ENCODE assay signal across 23 cellular contexts in the genomic region with DNA sequence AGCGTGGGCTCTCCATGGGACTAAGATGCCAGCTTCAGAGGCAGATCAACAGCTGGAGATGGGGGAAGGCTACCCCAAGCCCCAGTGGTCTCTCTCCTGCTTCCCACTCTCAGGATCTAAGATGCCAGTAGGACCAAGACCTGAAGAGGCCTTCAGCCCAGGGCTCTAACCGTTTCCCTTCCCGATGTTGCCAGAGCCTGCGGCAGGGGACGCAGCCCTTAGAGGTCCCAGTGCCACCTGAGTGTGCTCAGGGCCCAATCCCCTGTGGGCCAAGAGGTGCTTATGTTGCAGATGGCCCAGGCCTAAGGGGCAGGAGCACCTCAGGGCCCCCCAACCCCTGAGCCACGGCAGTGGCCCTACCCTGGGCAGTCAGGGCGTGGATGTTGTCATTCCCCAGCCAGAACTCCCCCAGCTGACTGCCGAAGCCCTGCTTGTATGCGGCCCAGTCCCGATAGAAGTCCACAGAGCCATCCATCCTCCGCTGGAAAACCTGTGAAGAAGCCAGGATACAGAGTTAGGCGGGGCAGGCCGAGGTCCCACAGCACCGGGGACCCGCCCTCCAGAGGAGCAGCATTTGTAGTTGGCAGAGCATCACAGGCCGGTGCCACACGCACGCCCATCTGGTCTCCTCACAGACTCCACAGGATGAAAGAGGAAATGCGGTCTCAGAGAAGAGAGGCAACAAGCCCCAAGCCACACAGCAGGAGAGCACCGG. TPM values are rescaled to one million over a fixed set of nuclear protein-coding genes. Genes with fewer than 3 reads are reported as not detected.
DNase-seq lines count a peak whose midpoint lies in the region; ATAC-seq, FAIRE-seq and TF ChIP-seq lines count a peak whose summit lies in the region.
"Had no signal": no experiment of that assay in that cellular context is flagged by ENCODE, and none has a peak within 500 bp of the region (broad histone marks: within the 10 kb centered on the region; RNA-seq: fewer than 3 reads in every experiment).

No MANE protein-coding gene starts in this region.

- H3K9me3 ChIP-seq in A549 = no peaks in the 10 kb centered on the region
- H3K9me3 ChIP-seq: MG63 had no signal

- WGBS in A549 (ENCODE audit: missing lambda C conversion rate) = 52% methylated on average over 15 of the region's 20 CpGs

- DNase-seq in A549 (ENCODE audit: low read depth in 1 of 2, low spot score in 1 of 2) (no peak), H7 (peak; percentile 38), islet precursor cell (peak; percentile 41), osteocyte (ENCODE audit: extremely low spot score, unreplicated experiment) (peak; percentile 80), SIG-M5 (lab: John Stamatoyannopoulos, UW) (no peak)
- DNase-seq: ACHN, C1 segment of cervical spinal cord, DND-41, HFFc6, Kasumi-1, MG63, NCI-H1048, NCI-H1436 treated with DMSO at 0.1 percent for 48 hours, NCI-H2081, NCI-H82, OCI-M1, Right ventricle myocardium superior had no signal

- H3K36me3 Mint-ChIP-seq in osteocyte (ENCODE audit: unreplicated experiment) = no peaks in the 10 kb centered on the region

- H3K4me2 ChIP-seq in A549 = no peak overlapping the region

- H3K4me1 Mint-ChIP-seq in osteocyte (ENCODE audit: unreplicated experiment) = no peaks in the 10 kb centered on the region

- no peak overlapping the region for H3K27ac ChIP-seq in A549
- H3K27ac ChIP-seq: SK-N-MC had no signal

- ATAC-seq in A549 = peak; percentile 10 to 35; a peak in 3 of 6 replicates
- no peak for ATAC-seq in HG03469 (IDR thresholded peaks at IDR 0.05; ENCODE audit: unreplicated experiment)
- ATAC-seq in GM18502 (IDR thresholded peaks at IDR 0.05; ENCODE audit: poor library complexity, unreplicated experiment) = no peak

- H3K9me3 Mint-ChIP-seq in osteocyte (ENCODE audit: unreplicated experiment) = no peaks in the 10 kb centered on the region
- H3K9me3 Mint-ChIP-seq: HFFc6 had no signal

- no peak overlapping the region for H3K4me3 Mint-ChIP-seq in osteocyte (ENCODE audit: unreplicated experiment)
- H3K4me3 Mint-ChIP-seq: HFFc6 had no signal

- no peak for TF ChIP-seq EP300 in A549 (IDR thresholded peaks at IDR 0.05)

- CTCF ChIA-PET in A549 (lab: Yijun Ruan, JAX) = no interaction called here

- TF ChIP-seq CTCF in A549 (IDR thresholded peaks at IDR 0.05) (no peak), osteocyte (IDR thresholded peaks at IDR 0.05) (no peak)

- H3K27me3 ChIP-seq in H7 (ENCODE audit: control insufficient read depth, insufficient read depth, low read length) = no peaks in the 10 kb centered on the region
- H3K27me3 ChIP-seq: MG63 had no signal

- no peak overlapping the region for H3K27ac Mint-ChIP-seq in osteocyte (ENCODE audit: unreplicated experiment)
- H3K27ac Mint-ChIP-seq: HFFc6 had no signal

- H3K27me3 Mint-ChIP-seq in osteocyte (ENCODE audit: unreplicated experiment) = peaks cover 36% of the 10 kb centered on the region

- no peak for TF ChIP-seq POLR2A in A549 (IDR thresholded peaks at IDR 0.05; ENCODE audit: low read length)

- FAIRE-seq in A549 (lab: Jason Lieb, UNC) = no peak
- FAIRE-seq: H54 had no signal

- no peak for TF ChIP-seq RAD21 in A549 (conservative IDR thresholded peaks at IDR 0.05 in 1 of 2, IDR thresholded peaks at IDR 0.05 in 1 of 2)

- no peak overlapping the region for H3K4me3 ChIP-seq in A549
- H3K4me3 ChIP-seq in H7 (ENCODE audit: insufficient read depth, low read depth, low read length) = no peak overlapping the region
- H3K4me3 ChIP-seq: MG63, SK-N-MC had no signal

- POLR2A ChIA-PET in A549 (lab: Yijun Ruan, JAX) = no interaction called here

- no peaks in the 10 kb centered on the region for H3K4me1 ChIP-seq in A549

- H3K36me3 ChIP-seq in H7 (replicated peaks; ENCODE audit: control insufficient read depth, insufficient read depth, low read length) = no peaks in the 10 kb centered on the region
- H3K36me3 ChIP-seq: MG63 had no signal

TF ChIP-seq in A549, 52 proteins besides CTCF, POLR2A, EP300 and RAD21:
- TF ChIP-seq HOXB5 (CRISPR knock-in tag; IDR thresholded peaks at IDR 0.05) (no peak), KDM1A (IDR thresholded peaks at IDR 0.05; ENCODE audit: low read depth) (no peak), MAZ (IDR thresholded peaks at IDR 0.05; ENCODE audit: borderline replicate concordance, low read depth, low read length) (no peak), REST (IDR thresholded peaks at IDR 0.05) (no peak)
- TF ChIP-seq, protein P1, sequence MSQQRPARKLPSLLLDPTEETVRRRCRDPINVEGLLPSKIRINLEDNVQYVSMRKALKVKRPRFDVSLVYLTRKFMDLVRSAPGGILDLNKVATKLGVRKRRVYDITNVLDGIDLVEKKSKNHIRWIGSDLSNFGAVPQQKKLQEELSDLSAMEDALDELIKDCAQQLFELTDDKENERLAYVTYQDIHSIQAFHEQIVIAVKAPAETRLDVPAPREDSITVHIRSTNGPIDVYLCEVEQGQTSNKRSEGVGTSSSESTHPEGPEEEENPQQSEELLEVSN (IDR thresholded peaks at IDR 0.05; ENCODE audit: borderline replicate concordance, low read depth) = no peak
- TF ChIP-seq, protein P2, sequence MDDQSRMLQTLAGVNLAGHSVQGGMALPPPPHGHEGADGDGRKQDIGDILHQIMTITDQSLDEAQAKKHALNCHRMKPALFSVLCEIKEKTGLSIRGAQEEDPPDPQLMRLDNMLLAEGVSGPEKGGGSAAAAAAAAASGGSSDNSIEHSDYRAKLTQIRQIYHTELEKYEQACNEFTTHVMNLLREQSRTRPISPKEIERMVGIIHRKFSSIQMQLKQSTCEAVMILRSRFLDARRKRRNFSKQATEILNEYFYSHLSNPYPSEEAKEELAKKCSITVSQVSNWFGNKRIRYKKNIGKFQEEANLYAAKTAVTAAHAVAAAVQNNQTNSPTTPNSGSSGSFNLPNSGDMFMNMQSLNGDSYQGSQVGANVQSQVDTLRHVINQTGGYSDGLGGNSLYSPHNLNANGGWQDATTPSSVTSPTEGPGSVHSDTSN (IDR thresholded peaks at IDR 0.05) = no peak

RNA-seq across cellular contexts. Expression of gene FCN1, which starts 5.4 kb away (rescaled TPM):
- polyA plus RNA-seq in A549 (2011; rRNA removed) (not detected in 2 replicates), A549 (2017; fragmentation: RNase III; extraction: RNeasy Plus Mini Kit Qiagen cat#74134 plus additional on column Dnase treatment) (not detected in 3 replicates)
- polyA plus RNA-seq in A549 (2012; cell fraction: cytosol; rRNA removed) = not detected in 2 replicates
- not detected in 2 replicates for polyA plus RNA-seq in A549 (2012; cell fraction: nucleus; rRNA removed)
- not detected in 2 replicates for polyA minus RNA-seq in A549 (2011; rRNA and poly(A)+ RNA removed)
- not detected in 2 replicates for total RNA-seq in H7 (2014; rRNA removed; shearing (Covaris generic))
- total RNA-seq in osteocyte = not detected in 2 replicates
- total RNA-seq: G401, HFFc6, NCI-H460 had no signal

RNA-seq across cellular contexts. Expression of gene FCN2, which starts 31.7 kb away (rescaled TPM):
- polyA plus RNA-seq in A549 (2011; rRNA removed) (not detected in 2 replicates), A549 (2017; fragmentation: RNase III; extraction: RNeasy Plus Mini Kit Qiagen cat#74134 plus additional on column Dnase treatment) (not detected in 3 replicates)
- not detected in 2 replicates for polyA plus RNA-seq in A549 (2012; cell fraction: cytosol; rRNA removed)
- not detected in 2 replicates for polyA plus RNA-seq in A549 (2012; cell fraction: nucleus; rRNA removed)
- not detected in 2 replicates for polyA minus RNA-seq in A549 (2011; rRNA and poly(A)+ RNA removed)
- total RNA-seq in H7 (2014; rRNA removed; shearing (Covaris generic)) = not detected in 2 replicates
- not detected in 2 replicates for total RNA-seq in osteocyte
- total RNA-seq: G401, HFFc6, NCI-H460 had no signal

Comparison
In these comparisons a context has a peak if more than half of its experiments do, and no peak if none do; other contexts are left out.
1. ATAC-seq: peak in A549 (2 of 2); none in HG03469 (single experiment) and GM18502 (single experiment).
2. DNase-seq: peak in H7 (single experiment), islet precursor cell (single experiment) and osteocyte (single experiment); none in A549 (0 of 2) and SIG-M5 (single experiment).